In the genomic region with DNA sequence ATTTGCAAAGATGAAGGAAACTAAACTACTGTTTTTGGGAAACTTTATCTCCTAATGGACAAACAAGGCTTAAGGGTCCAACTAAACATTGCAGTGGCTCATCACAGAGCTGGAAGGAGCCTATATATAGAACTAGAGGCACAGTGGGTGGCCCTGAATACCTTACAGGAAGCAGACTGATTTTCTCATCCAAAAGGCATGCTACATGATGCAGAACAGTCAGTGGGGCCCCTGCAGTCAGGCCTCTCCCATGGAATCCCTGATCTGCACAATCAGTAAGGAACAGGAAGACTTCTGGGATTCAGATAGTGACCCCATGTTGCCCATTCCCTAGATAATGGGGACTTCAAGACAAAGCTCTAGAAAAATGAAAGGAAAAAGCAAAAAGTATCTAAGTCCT, we compare ENCODE assay signal across 10 cellular contexts. TPM values are rescaled to one million over a fixed set of nuclear protein-coding genes. Genes with fewer than 3 reads are reported as not detected.
DNase-seq lines count a peak whose midpoint lies in the region; ATAC-seq and TF ChIP-seq lines count a peak whose summit lies in the region.
"Had no signal": no experiment of that assay in that cellular context is flagged by ENCODE, and none has a peak within 500 bp of the region (broad histone marks: within the 10 kb centered on the region; RNA-seq: fewer than 3 reads in every experiment).

No MANE protein-coding gene starts in this region.

- H3K27me3 Mint-ChIP-seq in activated CD4-positive, alpha-beta T cell treated with anti-CD3 and anti-CD28 coated beads, Interleukin-2, amount 10 ng/mL, durations not matched to agents 7 days and 5 days, result no peaks in the 10 kb centered on the region
- H3K27me3 Mint-ChIP-seq: memory B cell had no signal

- H3K4me1 ChIP-seq in neutrophil (ENCODE audit: control insufficient read depth in 1 of 2, insufficient read depth in 1 of 2, low read depth in 1 of 2, low read length in 1 of 2), result peaks cover 23 to 33% of the 10 kb centered on the region in 2 experiments

- peaks cover 44% of the 10 kb centered on the region for H3K4me1 Mint-ChIP-seq in activated CD4-positive, alpha-beta T cell treated with anti-CD3 and anti-CD28 coated beads, Interleukin-2, amount 10 ng/mL, durations not matched to agents 7 days and 5 days

- POLR2A ChIA-PET in activated CD4-positive, alpha-beta T cell treated with anti-CD3 and anti-CD28 coated beads, Interleukin-2, amount 10 ng/mL, durations not matched to agents 7 days and 5 days (lab: Charles Lee), result interaction anchor here (0.8 kb wide), 1 partner anchor 37 kb away, joined by 3 read pairs; no protein-coding TSS in a partner anchor

- H3K9me3 Mint-ChIP-seq in activated CD4-positive, alpha-beta T cell treated with anti-CD3 and anti-CD28 coated beads, Interleukin-2, amount 10 ng/mL, durations not matched to agents 7 days and 5 days, result no peaks in the 10 kb centered on the region

- DNase-seq in activated CD4-positive, alpha-beta T cell treated with anti-CD3 and anti-CD28 coated beads, Interleukin-2, amount 10 ng/mL, durations not matched to agents 7 days and 5 days, result no peak
- no peak for DNase-seq in activated CD4-positive, alpha-beta T cell treated with anti-CD3 and anti-CD28 coated beads for 1 hour
- peak; percentile 91 for DNase-seq in NCI-H226
- peak; percentile 95 for DNase-seq in choroid plexus epithelial cell (ENCODE audit: low read depth)
- no peak for DNase-seq in NCI-H524 treated with DMSO at 0.1 percent for 48 hours (lab: John Stamatoyannopoulos, UW)
- no peak for DNase-seq in COR-L47 (lab: John Stamatoyannopoulos, UW)

- peaks cover 35% of the 10 kb centered on the region for H3K36me3 ChIP-seq in neutrophil

- peak overlapping the region; percentile 27 for H3K4me3 Mint-ChIP-seq in activated CD4-positive, alpha-beta T cell treated with anti-CD3 and anti-CD28 coated beads, Interleukin-2, amount 10 ng/mL, durations not matched to agents 7 days and 5 days
- H3K4me3 Mint-ChIP-seq: memory B cell had no signal

- CTCF ChIA-PET in activated CD4-positive, alpha-beta T cell treated with anti-CD3 and anti-CD28 coated beads, Interleukin-2, amount 10 ng/mL, durations not matched to agents 7 days and 5 days (lab: Charles Lee), result interaction anchor here (1.0 to 2.5 kb wide), 2 partner anchors 27 to 37 kb away, joined by 5 to 10 read pairs; a partner anchor contains a TSS

- peaks cover 43% of the 10 kb centered on the region for H3K36me3 Mint-ChIP-seq in activated CD4-positive, alpha-beta T cell treated with anti-CD3 and anti-CD28 coated beads, Interleukin-2, amount 10 ng/mL, durations not matched to agents 7 days and 5 days (ENCODE audit: low read depth)

- TF ChIP-seq CTCF in choroid plexus epithelial cell (conservative IDR thresholded peaks at IDR 0.05; ENCODE audit: low read depth, low read length), result no peak
- TF ChIP-seq CTCF in neutrophil (IDR thresholded peaks at IDR 0.05), result no peak

- H3K9me3 ChIP-seq in neutrophil, result no peaks in the 10 kb centered on the region

- H3K4me3 ChIP-seq in choroid plexus epithelial cell (ENCODE audit: low read depth, low read length), result no peak overlapping the region
- no peak overlapping the region for H3K4me3 ChIP-seq in neutrophil (ENCODE audit: low read depth in 1 of 2, low read length in 1 of 2)

- peak overlapping the region; percentile 89 for H3K27ac ChIP-seq in neutrophil
- H3K27ac ChIP-seq: C4-2B had no signal

- H3K27ac Mint-ChIP-seq in activated CD4-positive, alpha-beta T cell treated with anti-CD3 and anti-CD28 coated beads, Interleukin-2, amount 10 ng/mL, durations not matched to agents 7 days and 5 days, result no peak overlapping the region
- H3K27ac Mint-ChIP-seq: memory B cell had no signal

- no peak for ATAC-seq in GM21825 (IDR thresholded peaks at IDR 0.05; ENCODE audit: unreplicated experiment)

- H3K27me3 ChIP-seq in neutrophil, result no peaks in the 10 kb centered on the region

RNA-seq across cellular contexts. Expression of a gene that starts 1.9 kb away (rescaled TPM):
- 10 to 100 TPM; 33.3 to 38.6 TPM for total RNA-seq in activated CD4-positive, alpha-beta T cell treated with anti-CD3 and anti-CD28 coated beads, Interleukin-2, amount 10 ng/mL, durations not matched to agents 7 days and 5 days

RNA-seq across cellular contexts. Expression of a gene that starts 37.4 kb away (rescaled TPM):
- 10 to 100 TPM; 65.7 to 83.5 TPM for total RNA-seq in activated CD4-positive, alpha-beta T cell treated with anti-CD3 and anti-CD28 coated beads, Interleukin-2, amount 10 ng/mL, durations not matched to agents 7 days and 5 days

RNA-seq across cellular contexts. Expression of a gene that starts 56.6 kb away (rescaled TPM):
- under 1 TPM; 0.77 to 0.89 TPM for total RNA-seq in activated CD4-positive, alpha-beta T cell treated with anti-CD3 and anti-CD28 coated beads, Interleukin-2, amount 10 ng/mL, durations not matched to agents 7 days and 5 days

Comparison
In these comparisons a context has a peak if more than half of its experiments do, and no peak if none do; other contexts are left out.
1. DNase-seq: peak in NCI-H226 (single experiment) and choroid plexus epithelial cell (single experiment); none in activated CD4-positive, alpha-beta T cell treated with anti-CD3 and anti-CD28 coated beads, Interleukin-2, amount 10 ng/mL, durations not matched to agents 7 days and 5 days (single experiment), activated CD4-positive, alpha-beta T cell treated with anti-CD3 and anti-CD28 coated beads for 1 hour (single experiment), NCI-H524 treated with DMSO at 0.1 percent for 48 hours (single experiment) and COR-L47 (single experiment).